ENCODE assay signal across 14 cellular contexts in genomic region chr1:89834078-89834704, GRCh38.
"Had no signal": no experiment of that assay in that cellular context is flagged by ENCODE, and none has a peak within 500 bp of the region (broad histone marks: within the 10 kb centered on the region; RNA-seq: fewer than 3 reads in every experiment).

No MANE protein-coding gene starts in this region.

- H3K27me3 ChIP-seq: adrenal gland, body of pancreas, hepatocyte, upper lobe of left lung had no signal

- H3K4me2 ChIP-seq: hepatocyte had no signal

- DNase-seq: activated CD4-positive, CD25-positive, alpha-beta regulatory T cell; activated naive CD4-positive, alpha-beta T cell treated with anti-CD3 and anti-CD28 coated beads, Interleukin-2, amount 10 ng/mL, durations not matched to agents 7 days and 5 days; activated T-cell treated with anti-CD3 and anti-CD28 coated beads, Interleukin-2, amount 50 U/mL, for 1 hour; dermis blood vessel endothelial cell; endodermal cell; left ventricle myocardium superior; stimulated activated CD4-positive, alpha-beta T cell treated with anti-CD3 and anti-CD28 coated beads, Interleukin-4, amount 100 ng/mL, for 1 hour; stimulated activated naive CD4-positive, alpha-beta T cell; upper lobe of left lung had no signal

- H2AFZ ChIP-seq: hepatocyte had no signal

- H3K36me3 ChIP-seq: adrenal gland, upper lobe of left lung had no signal

- H3K9me3 Mint-ChIP-seq: activated naive CD4-positive, alpha-beta T cell treated with anti-CD3 and anti-CD28 coated beads, Interleukin-2, amount 10 ng/mL, durations not matched to agents 7 days and 5 days; endodermal cell; natural killer cell treated with Interleukin-12 subunit alpha and Interleukin-12 subunit beta and Interleukin-15 and Interleukin-18, amount 100 ng/mL, for 72 hours; T-helper 2 cell treated with Interferon-gamma antibody and Interleukin-4, amounts not matched to agents 5 μg/mL and 100 μg/mL, for 36 hours had no signal

- H3K27me3 Mint-ChIP-seq: natural killer cell treated with Interleukin-12 subunit alpha and Interleukin-12 subunit beta and Interleukin-15 and Interleukin-18, amount 100 ng/mL, for 72 hours had no signal

- H3K36me3 Mint-ChIP-seq: activated naive CD4-positive, alpha-beta T cell treated with anti-CD3 and anti-CD28 coated beads, Interleukin-2, amount 10 ng/mL, durations not matched to agents 7 days and 5 days; natural killer cell treated with Interleukin-12 subunit alpha and Interleukin-12 subunit beta and Interleukin-15 and Interleukin-18, amount 100 ng/mL, for 72 hours had no signal

- H3K9me3 ChIP-seq: adrenal gland, body of pancreas, upper lobe of left lung had no signal

- ATAC-seq: body of pancreas; natural killer cell treated with Interleukin-12 subunit alpha and Interleukin-12 subunit beta and Interleukin-15 and Interleukin-18, amount 100 ng/mL, for 72 hours had no signal

- H3K27ac Mint-ChIP-seq: activated naive CD4-positive, alpha-beta T cell treated with anti-CD3 and anti-CD28 coated beads, Interleukin-2, amount 10 ng/mL, durations not matched to agents 7 days and 5 days; endodermal cell; natural killer cell treated with Interleukin-12 subunit alpha and Interleukin-12 subunit beta and Interleukin-15 and Interleukin-18, amount 100 ng/mL, for 72 hours; T-helper 2 cell treated with Interferon-gamma antibody and Interleukin-4, amounts not matched to agents 5 μg/mL and 100 μg/mL, for 36 hours had no signal

- H3K4me3 ChIP-seq: adrenal gland, body of pancreas, hepatocyte, upper lobe of left lung had no signal

- H3K4me3 Mint-ChIP-seq: activated naive CD4-positive, alpha-beta T cell treated with anti-CD3 and anti-CD28 coated beads, Interleukin-2, amount 10 ng/mL, durations not matched to agents 7 days and 5 days; endodermal cell; natural killer cell treated with Interleukin-12 subunit alpha and Interleukin-12 subunit beta and Interleukin-15 and Interleukin-18, amount 100 ng/mL, for 72 hours; T-helper 2 cell treated with Interferon-gamma antibody and Interleukin-4, amounts not matched to agents 5 μg/mL and 100 μg/mL, for 36 hours had no signal

- H3K27ac ChIP-seq: hepatocyte, upper lobe of left lung had no signal
